In genomic region chr13:40522234-40522633, GRCh38 we compare ENCODE assay signal across 19 cellular contexts.
"Had no signal": no experiment of that assay in that cellular context is flagged by ENCODE, and none has a peak within 500 bp of the region (broad histone marks: within the 10 kb centered on the region; RNA-seq: fewer than 3 reads in every experiment).

No MANE protein-coding gene starts in this region.

- ATAC-seq: activated CD8-positive, alpha-beta T cell treated with anti-CD3 and anti-CD28 coated beads for 36 hours; heart right ventricle; right cardiac atrium; upper lobe of right lung had no signal

- H3K4me3 ChIP-seq: cardiac muscle cell, esophagus muscularis mucosa, heart right ventricle, left ventricle myocardium inferior, upper lobe of right lung had no signal

- H3K27ac Mint-ChIP-seq: activated CD8-positive, alpha-beta T cell treated with anti-CD3 and anti-CD28 coated beads for 36 hours; immature natural killer cell; progenitor cell of endocrine pancreas had no signal

- H3K36me3 ChIP-seq: cardiac muscle cell, esophagus muscularis mucosa, heart right ventricle, left ventricle myocardium inferior, upper lobe of right lung had no signal

- H3K27ac ChIP-seq: cardiac muscle cell, esophagus muscularis mucosa, heart right ventricle, left ventricle myocardium inferior, upper lobe of right lung had no signal

- FAIRE-seq: endothelial cell of umbilical vein, small intestine, TTC549 had no signal

- H3K27me3 ChIP-seq: cardiac muscle cell, esophagus muscularis mucosa, heart right ventricle, upper lobe of right lung had no signal

- H3K4me1 ChIP-seq: esophagus muscularis mucosa, upper lobe of right lung had no signal

- H3K4me3 Mint-ChIP-seq: activated CD8-positive, alpha-beta T cell treated with anti-CD3 and anti-CD28 coated beads for 36 hours; immature natural killer cell had no signal

- DNase-seq: activated CD8-positive, alpha-beta T cell treated with anti-CD3 and anti-CD28 coated beads for 36 hours; activated gamma-delta T cell treated with Interleukin-2 at 50 U/mL for 16 hours; dermis blood vessel endothelial cell; effector memory CD4-positive, alpha-beta T cell; heart right ventricle; immature natural killer cell; kidney glomerular epithelial cell; left ventricle myocardium inferior; occipital lobe; right cardiac atrium; small intestine; stimulated activated CD4-positive, alpha-beta T cell treated with anti-CD3 and anti-CD28 coated beads, Interleukin-15, amount 100 ng/mL, for 24 hours; stimulated activated CD4-positive, alpha-beta T cell treated with anti-CD3 and anti-CD28 coated beads, Interleukin-2, amount 100 ng/mL, for 48 hours; upper lobe of right lung had no signal
